14 cellular contexts compared by ENCODE assay signal in the genomic region with DNA sequence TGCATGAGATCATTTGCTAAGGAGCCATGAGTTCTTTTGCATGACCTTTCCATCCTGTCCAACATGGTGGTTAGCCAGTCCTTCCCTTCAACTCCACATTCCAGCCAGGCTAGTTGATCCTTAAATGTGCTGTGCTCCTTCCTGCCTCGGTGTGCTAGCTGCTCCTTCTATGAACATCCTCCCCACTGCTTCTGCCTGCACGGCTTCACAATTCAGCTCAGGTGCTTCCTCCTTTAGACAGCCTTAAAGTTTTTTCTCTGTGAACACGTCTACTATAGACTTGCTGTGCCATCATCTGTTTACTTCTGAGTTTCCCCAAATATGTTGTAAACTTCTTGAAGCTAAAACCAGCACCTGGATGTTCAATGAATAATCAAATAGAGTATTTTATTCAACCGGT.
DNase-seq lines count a peak whose midpoint lies in the region; ATAC-seq lines count a peak whose summit lies in the region.
"Had no signal": no experiment of that assay in that cellular context is flagged by ENCODE, and none has a peak within 500 bp of the region (broad histone marks: within the 10 kb centered on the region; RNA-seq: fewer than 3 reads in every experiment).

No MANE protein-coding gene starts in this region.

- CTCF ChIA-PET in activated naive CD4-positive, alpha-beta T cell treated with anti-CD3 and anti-CD28 coated beads, Interleukin-2, amount 10 ng/mL, durations not matched to agents 7 days and 5 days (lab: Charles Lee), result interaction anchor here (1.0 kb wide), 1 partner anchor 220 kb away, joined by 4 read pairs; no protein-coding TSS in a partner anchor

- H3K36me3 Mint-ChIP-seq in T-helper 1 cell treated with Interleukin-12 subunit alpha and Interleukin-12 subunit beta and Interleukin-4 antibody, amounts not matched to agents 30 μg/mL and 1 μg/mL, for 36 hours (ENCODE audit: low read depth), result no peaks in the 10 kb centered on the region
- peaks cover 4% of the 10 kb centered on the region for H3K36me3 Mint-ChIP-seq in activated naive CD4-positive, alpha-beta T cell treated with anti-CD3 and anti-CD28 coated beads, Interleukin-2, amount 10 ng/mL, durations not matched to agents 7 days and 5 days
- H3K36me3 Mint-ChIP-seq in activated T-helper 2 cell treated with anti-CD3 and anti-CD28 coated beads, Interferon-gamma antibody, Interleukin-2, Interleukin-4, amounts not matched to agents 10 μg/mL and 5 μg/mL and 100 μg/mL, durations not matched to agents 14 hours and 24 hours and 36 hours (ENCODE audit: low read depth), result peaks cover 11% of the 10 kb centered on the region

- H3K4me3 Mint-ChIP-seq in T-helper 1 cell treated with Interleukin-12 subunit alpha and Interleukin-12 subunit beta and Interleukin-4 antibody, amounts not matched to agents 30 μg/mL and 1 μg/mL, for 36 hours, result no peak overlapping the region
- H3K4me3 Mint-ChIP-seq in activated naive CD4-positive, alpha-beta T cell treated with anti-CD3 and anti-CD28 coated beads, Interleukin-2, amount 10 ng/mL, durations not matched to agents 7 days and 5 days, result no peak overlapping the region
- no peak overlapping the region for H3K4me3 Mint-ChIP-seq in activated T-helper 2 cell treated with anti-CD3 and anti-CD28 coated beads, Interferon-gamma antibody, Interleukin-2, Interleukin-4, amounts not matched to agents 10 μg/mL and 5 μg/mL and 100 μg/mL, durations not matched to agents 14 hours and 24 hours and 36 hours (ENCODE audit: low read depth)
- peak overlapping the region; percentile 19 to 62 for H3K4me3 Mint-ChIP-seq in stimulated activated naive CD8-positive, alpha-beta T cell treated with anti-CD3 and anti-CD28 coated beads, Interleukin-15, amount 100 ng/mL, for 72 hours

- H3K27me3 Mint-ChIP-seq in T-helper 1 cell treated with Interleukin-12 subunit alpha and Interleukin-12 subunit beta and Interleukin-4 antibody, amounts not matched to agents 30 μg/mL and 1 μg/mL, for 36 hours (ENCODE audit: low read depth), result no peaks in the 10 kb centered on the region
- no peaks in the 10 kb centered on the region for H3K27me3 Mint-ChIP-seq in activated naive CD4-positive, alpha-beta T cell treated with anti-CD3 and anti-CD28 coated beads, Interleukin-2, amount 10 ng/mL, durations not matched to agents 7 days and 5 days
- no peaks in the 10 kb centered on the region for H3K27me3 Mint-ChIP-seq in activated T-helper 2 cell treated with anti-CD3 and anti-CD28 coated beads, Interferon-gamma antibody, Interleukin-2, Interleukin-4, amounts not matched to agents 10 μg/mL and 5 μg/mL and 100 μg/mL, durations not matched to agents 14 hours and 24 hours and 36 hours (ENCODE audit: low read depth)
- H3K27me3 Mint-ChIP-seq in stimulated activated naive CD8-positive, alpha-beta T cell treated with anti-CD3 and anti-CD28 coated beads, Interleukin-15, amount 100 ng/mL, for 72 hours, result no peaks in the 10 kb centered on the region

- no peak for ATAC-seq in stimulated activated naive CD8-positive, alpha-beta T cell treated with anti-CD3 and anti-CD28 coated beads, Interleukin-15, amount 100 ng/mL, for 72 hours
- no peak for ATAC-seq in GM18519 (IDR thresholded peaks at IDR 0.05; ENCODE audit: low FRiP score, unreplicated experiment)
- ATAC-seq: Panc1 had no signal

- peaks cover 18% of the 10 kb centered on the region for H3K4me1 Mint-ChIP-seq in T-helper 1 cell treated with Interleukin-12 subunit alpha and Interleukin-12 subunit beta and Interleukin-4 antibody, amounts not matched to agents 30 μg/mL and 1 μg/mL, for 36 hours (ENCODE audit: low read depth)
- H3K4me1 Mint-ChIP-seq in activated naive CD4-positive, alpha-beta T cell treated with anti-CD3 and anti-CD28 coated beads, Interleukin-2, amount 10 ng/mL, durations not matched to agents 7 days and 5 days, result peaks cover 25% of the 10 kb centered on the region
- peaks cover 36% of the 10 kb centered on the region for H3K4me1 Mint-ChIP-seq in activated T-helper 2 cell treated with anti-CD3 and anti-CD28 coated beads, Interferon-gamma antibody, Interleukin-2, Interleukin-4, amounts not matched to agents 10 μg/mL and 5 μg/mL and 100 μg/mL, durations not matched to agents 14 hours and 24 hours and 36 hours (ENCODE audit: low read depth)
- H3K4me1 Mint-ChIP-seq in stimulated activated naive CD8-positive, alpha-beta T cell treated with anti-CD3 and anti-CD28 coated beads, Interleukin-15, amount 100 ng/mL, for 72 hours, result peaks cover 82% of the 10 kb centered on the region

- intact Hi-C loops in activated T-helper 2 cell treated with anti-CD3 and anti-CD28 coated beads, Interferon-gamma antibody, Interleukin-2, Interleukin-4, amounts not matched to agents 10 μg/mL and 5 μg/mL and 100 μg/mL, durations not matched to agents 14 hours and 24 hours and 36 hours (cut with micrococcal nuclease), result loop anchor here (5.0 to 10.0 kb wide), 2 partner anchors 87 to 930 kb away; no protein-coding TSS in a partner anchor

- peak overlapping the region; percentile 62 for H3K27ac Mint-ChIP-seq in T-helper 1 cell treated with Interleukin-12 subunit alpha and Interleukin-12 subunit beta and Interleukin-4 antibody, amounts not matched to agents 30 μg/mL and 1 μg/mL, for 36 hours
- H3K27ac Mint-ChIP-seq in activated naive CD4-positive, alpha-beta T cell treated with anti-CD3 and anti-CD28 coated beads, Interleukin-2, amount 10 ng/mL, durations not matched to agents 7 days and 5 days, result peak overlapping the region; percentile 0
- H3K27ac Mint-ChIP-seq in activated T-helper 2 cell treated with anti-CD3 and anti-CD28 coated beads, Interferon-gamma antibody, Interleukin-2, Interleukin-4, amounts not matched to agents 10 μg/mL and 5 μg/mL and 100 μg/mL, durations not matched to agents 14 hours and 24 hours and 36 hours, result peak overlapping the region; percentile 33
- peak overlapping the region in 1 of 2 donors; percentile 71 for H3K27ac Mint-ChIP-seq in stimulated activated naive CD8-positive, alpha-beta T cell treated with anti-CD3 and anti-CD28 coated beads, Interleukin-15, amount 100 ng/mL, for 72 hours

- no peaks in the 10 kb centered on the region for H3K9me3 Mint-ChIP-seq in T-helper 1 cell treated with Interleukin-12 subunit alpha and Interleukin-12 subunit beta and Interleukin-4 antibody, amounts not matched to agents 30 μg/mL and 1 μg/mL, for 36 hours
- no peaks in the 10 kb centered on the region for H3K9me3 Mint-ChIP-seq in activated naive CD4-positive, alpha-beta T cell treated with anti-CD3 and anti-CD28 coated beads, Interleukin-2, amount 10 ng/mL, durations not matched to agents 7 days and 5 days
- peaks cover 10% of the 10 kb centered on the region for H3K9me3 Mint-ChIP-seq in activated T-helper 2 cell treated with anti-CD3 and anti-CD28 coated beads, Interferon-gamma antibody, Interleukin-2, Interleukin-4, amounts not matched to agents 10 μg/mL and 5 μg/mL and 100 μg/mL, durations not matched to agents 14 hours and 24 hours and 36 hours
- peaks cover 6 to 9% of the 10 kb centered on the region in 2 donors for H3K9me3 Mint-ChIP-seq in stimulated activated naive CD8-positive, alpha-beta T cell treated with anti-CD3 and anti-CD28 coated beads, Interleukin-15, amount 100 ng/mL, for 72 hours

- DNase-seq in T-helper 1 cell (no peak), cerebellar nuclear complex (lab: John Stamatoyannopoulos, UW) (no peak)
- DNase-seq in activated naive CD4-positive, alpha-beta T cell treated with anti-CD3 and anti-CD28 coated beads, Interleukin-2, amount 10 ng/mL, durations not matched to agents 7 days and 5 days, result peak; percentile 24
- no peak for DNase-seq in activated naive CD4-positive, alpha-beta T cell treated with anti-CD3 and anti-CD28 coated beads, Interleukin-2, amount 50 U/mL, for 16 hours
- no peak for DNase-seq in activated T-helper 2 cell treated with anti-CD3 and anti-CD28 coated beads, Interferon-gamma antibody, Interleukin-2, Interleukin-4, amounts not matched to agents 10 μg/mL and 5 μg/mL and 100 μg/mL, durations not matched to agents 14 hours and 24 hours and 36 hours (ENCODE audit: low spot score)
- DNase-seq in stimulated activated naive CD8-positive, alpha-beta T cell treated with anti-CD3 and anti-CD28 coated beads, Interleukin-15, amount 100 ng/mL, for 72 hours, result no peak
- DNase-seq: NCI-H1105, NCI-H1694 treated with DMSO at 0.1 percent for 48 hours, NCI-H2107, NCI-H226, NCI-H524 treated with DMSO at 0.1 percent for 48 hours had no signal

Comparison
In these comparisons a context has a peak if more than half of its experiments do, and no peak if none do; other contexts are left out.
1. H3K4me3 Mint-ChIP-seq: peak in stimulated activated naive CD8-positive, alpha-beta T cell treated with anti-CD3 and anti-CD28 coated beads, Interleukin-15, amount 100 ng/mL, for 72 hours (2 of 2); none in T-helper 1 cell treated with Interleukin-12 subunit alpha and Interleukin-12 subunit beta and Interleukin-4 antibody, amounts not matched to agents 30 μg/mL and 1 μg/mL, for 36 hours (single experiment), activated naive CD4-positive, alpha-beta T cell treated with anti-CD3 and anti-CD28 coated beads, Interleukin-2, amount 10 ng/mL, durations not matched to agents 7 days and 5 days (single experiment) and activated T-helper 2 cell treated with anti-CD3 and anti-CD28 coated beads, Interferon-gamma antibody, Interleukin-2, Interleukin-4, amounts not matched to agents 10 μg/mL and 5 μg/mL and 100 μg/mL, durations not matched to agents 14 hours and 24 hours and 36 hours (single experiment).